ENCODE assay signal across 1 cellular context in the genomic region with DNA sequence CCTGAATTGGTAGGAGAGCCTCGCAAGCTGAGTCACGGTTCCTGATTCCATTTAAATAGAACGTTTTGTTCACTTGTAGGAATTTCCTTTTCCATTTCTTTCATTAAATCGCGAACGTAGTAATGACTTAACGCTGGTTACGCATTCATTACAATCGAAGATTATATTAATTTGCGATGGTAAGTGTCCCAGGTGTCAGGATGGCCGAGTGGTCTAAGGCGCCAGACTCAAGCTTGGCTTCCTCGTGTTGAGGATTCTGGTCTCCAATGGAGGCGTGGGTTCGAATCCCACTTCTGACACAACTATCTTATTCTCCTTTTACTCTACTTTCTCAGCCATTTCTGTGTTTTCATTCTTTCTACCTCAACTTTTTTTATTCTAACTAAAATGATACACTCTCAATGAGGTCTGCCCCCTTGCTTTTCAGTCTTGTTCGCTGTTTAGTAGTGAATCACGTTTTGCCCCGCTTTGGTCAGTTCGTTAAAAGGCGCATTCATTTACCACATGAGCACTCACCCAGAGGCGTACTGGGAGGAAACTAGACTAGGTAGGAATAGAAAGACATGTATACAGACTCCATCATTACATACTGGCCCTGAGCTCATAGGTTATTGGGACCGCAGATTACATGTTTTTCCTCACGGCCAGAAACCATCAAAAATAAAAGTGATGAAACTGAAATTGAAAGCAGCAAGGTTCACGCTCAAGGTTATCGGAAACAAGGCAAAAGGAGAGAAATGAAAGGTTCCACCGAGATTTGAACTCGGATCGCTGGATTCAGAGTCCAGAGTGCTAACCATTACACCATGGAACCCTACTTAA.
TF ChIP-seq lines count a peak whose summit lies in the region.

No MANE protein-coding gene starts in this region.

TF ChIP-seq in K562, 482 proteins besides CTCF, POLR2A, EP300 and RAD21 (continued from another document):
- TF ChIP-seq, protein P1, sequence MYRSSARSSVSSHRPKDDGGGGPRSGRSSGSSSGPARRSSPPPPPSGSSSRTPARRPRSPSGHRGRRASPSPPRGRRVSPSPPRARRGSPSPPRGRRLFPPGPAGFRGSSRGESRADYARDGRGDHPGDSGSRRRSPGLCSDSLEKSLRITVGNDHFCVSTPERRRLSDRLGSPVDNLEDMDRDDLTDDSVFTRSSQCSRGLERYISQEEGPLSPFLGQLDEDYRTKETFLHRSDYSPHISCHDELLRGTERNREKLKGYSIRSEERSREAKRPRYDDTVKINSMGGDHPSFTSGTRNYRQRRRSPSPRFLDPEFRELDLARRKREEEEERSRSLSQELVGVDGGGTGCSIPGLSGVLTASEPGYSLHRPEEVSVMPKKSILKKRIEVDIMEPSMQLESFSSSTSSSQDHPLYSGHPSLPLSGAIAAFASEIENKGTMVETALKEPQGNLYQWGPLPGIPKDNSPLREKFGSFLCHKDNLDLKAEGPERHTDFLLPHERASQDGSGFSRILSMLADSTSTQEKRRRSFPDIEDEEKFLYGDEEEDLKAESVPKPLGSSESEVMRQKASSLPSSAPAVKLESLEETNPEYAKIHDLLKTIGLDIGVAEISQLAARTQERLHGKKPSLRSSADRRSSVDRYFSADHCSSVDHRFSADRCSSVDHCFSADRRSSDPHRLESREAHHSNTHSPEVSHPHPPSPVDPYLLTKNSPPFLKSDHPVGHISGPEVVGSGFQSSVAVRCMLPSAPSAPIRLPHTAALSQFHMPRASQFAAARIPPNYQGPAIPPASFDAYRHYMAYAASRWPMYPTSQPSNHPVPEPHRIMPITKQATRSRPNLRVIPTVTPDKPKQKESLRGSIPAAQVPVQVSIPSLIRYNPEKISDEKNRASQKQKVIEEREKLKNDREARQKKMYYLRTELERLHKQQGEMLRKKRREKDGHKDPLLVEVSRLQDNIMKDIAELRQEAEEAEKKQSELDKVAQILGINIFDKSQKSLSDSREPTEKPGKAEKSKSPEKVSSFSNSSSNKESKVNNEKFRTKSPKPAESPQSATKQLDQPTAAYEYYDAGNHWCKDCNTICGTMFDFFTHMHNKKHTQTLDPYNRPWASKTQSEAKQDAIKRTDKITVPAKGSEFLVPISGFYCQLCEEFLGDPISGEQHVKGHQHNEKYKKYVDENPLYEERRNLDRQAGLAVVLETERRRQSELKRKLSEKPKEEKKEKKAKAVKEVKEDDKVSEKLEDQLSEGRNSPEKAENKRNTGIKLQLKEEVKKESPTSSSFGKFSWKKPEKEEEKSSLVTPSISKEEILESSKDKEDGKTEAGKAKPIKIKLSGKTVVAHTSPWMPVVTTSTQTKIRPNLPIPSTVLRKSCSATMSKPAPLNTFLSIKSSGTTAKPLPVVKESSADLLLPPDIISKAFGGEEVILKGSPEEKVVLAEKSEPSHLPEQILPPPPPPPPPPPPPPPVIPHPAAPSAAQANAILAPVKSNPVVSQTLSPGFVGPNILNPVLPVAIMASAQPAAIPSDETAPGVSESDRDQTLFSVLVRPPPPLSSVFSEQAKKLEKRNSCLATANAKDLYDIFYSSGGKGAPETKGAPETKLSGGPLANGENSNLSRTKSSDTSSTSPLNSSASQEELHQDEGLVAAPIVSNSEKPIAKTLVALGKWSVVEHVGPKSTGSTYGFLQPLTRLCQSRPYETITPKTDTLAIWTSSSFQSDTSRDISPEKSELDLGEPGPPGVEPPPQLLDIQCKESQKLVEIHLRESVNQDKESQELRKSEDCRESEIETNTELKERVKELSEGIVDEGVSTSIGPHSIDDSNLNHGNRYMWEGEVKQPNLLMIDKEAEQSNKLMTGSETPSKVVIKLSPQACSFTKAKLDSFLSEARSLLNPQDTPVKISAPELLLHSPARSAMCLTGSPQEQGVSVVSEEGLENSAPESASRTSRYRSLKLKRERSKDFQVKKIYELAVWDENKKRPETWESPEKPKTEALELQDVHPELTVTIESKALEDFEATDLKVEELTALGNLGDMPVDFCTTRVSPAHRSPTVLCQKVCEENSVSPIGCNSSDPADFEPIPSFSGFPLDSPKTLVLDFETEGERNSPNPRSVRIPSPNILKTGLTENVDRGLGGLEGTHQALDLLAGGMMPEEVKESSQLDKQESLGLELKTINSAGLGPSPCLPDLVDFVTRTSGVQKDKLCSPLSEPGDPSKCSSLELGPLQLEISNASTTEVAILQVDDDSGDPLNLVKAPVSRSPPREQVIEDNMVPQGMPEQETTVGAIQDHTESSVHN (IDR thresholded peaks at IDR 0.05; ENCODE audit: borderline replicate concordance in 1 of 2, low read depth in 1 of 2): peak in 1 of 2 experiments; percentile 11; a peak in 1 of 4 replicates
- TF ChIP-seq RBFOX2 (IDR thresholded peaks at IDR 0.05; ENCODE audit: low read depth, low read length): no peak
- TF ChIP-seq ZKSCAN8 (CRISPR knock-in tag; IDR thresholded peaks at IDR 0.05): no peak; the same call in 1 of the 2 replicates
- TF ChIP-seq NFXL1 (CRISPR knock-in tag; IDR thresholded peaks at IDR 0.05): no peak
- TF ChIP-seq SP2 (IDR thresholded peaks at IDR 0.05; ENCODE audit: extremely low read depth, low read depth, low read length, poor library complexity, severe bottlenecking): no peak
- TF ChIP-seq, protein P2, sequence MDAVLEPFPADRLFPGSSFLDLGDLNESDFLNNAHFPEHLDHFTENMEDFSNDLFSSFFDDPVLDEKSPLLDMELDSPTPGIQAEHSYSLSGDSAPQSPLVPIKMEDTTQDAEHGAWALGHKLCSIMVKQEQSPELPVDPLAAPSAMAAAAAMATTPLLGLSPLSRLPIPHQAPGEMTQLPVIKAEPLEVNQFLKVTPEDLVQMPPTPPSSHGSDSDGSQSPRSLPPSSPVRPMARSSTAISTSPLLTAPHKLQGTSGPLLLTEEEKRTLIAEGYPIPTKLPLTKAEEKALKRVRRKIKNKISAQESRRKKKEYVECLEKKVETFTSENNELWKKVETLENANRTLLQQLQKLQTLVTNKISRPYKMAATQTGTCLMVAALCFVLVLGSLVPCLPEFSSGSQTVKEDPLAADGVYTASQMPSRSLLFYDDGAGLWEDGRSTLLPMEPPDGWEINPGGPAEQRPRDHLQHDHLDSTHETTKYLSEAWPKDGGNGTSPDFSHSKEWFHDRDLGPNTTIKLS (IDR thresholded peaks at IDR 0.05; ENCODE audit: borderline replicate concordance, low read depth): peak; percentile 69; the same call in 1 of the 2 replicates
- 0 out of 2 replicates have a peak, but pooled peaks have one; percentile 44 for TF ChIP-seq NR1H2 (CRISPR knock-in tag; IDR thresholded peaks at IDR 0.05)
- TF ChIP-seq ESRRB (CRISPR knock-in tag; IDR thresholded peaks at IDR 0.05; ENCODE audit: borderline replicate concordance): no peak
- TF ChIP-seq, protein P3, sequence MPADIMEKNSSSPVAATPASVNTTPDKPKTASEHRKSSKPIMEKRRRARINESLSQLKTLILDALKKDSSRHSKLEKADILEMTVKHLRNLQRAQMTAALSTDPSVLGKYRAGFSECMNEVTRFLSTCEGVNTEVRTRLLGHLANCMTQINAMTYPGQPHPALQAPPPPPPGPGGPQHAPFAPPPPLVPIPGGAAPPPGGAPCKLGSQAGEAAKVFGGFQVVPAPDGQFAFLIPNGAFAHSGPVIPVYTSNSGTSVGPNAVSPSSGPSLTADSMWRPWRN (IDR thresholded peaks at IDR 0.05; ENCODE audit: low read depth): peak; percentile 71
